In genomic region chr1:172451002-172451443, GRCh38 we compare ENCODE assay signal across 10 cellular contexts. TPM values are rescaled to one million over a fixed set of nuclear protein-coding genes. Genes with fewer than 3 reads are reported as not detected.
DNase-seq lines count a peak whose midpoint lies in the region; ATAC-seq, FAIRE-seq and TF ChIP-seq lines count a peak whose summit lies in the region.
"Had no signal": no experiment of that assay in that cellular context is flagged by ENCODE, and none has a peak within 500 bp of the region (broad histone marks: within the 10 kb centered on the region; RNA-seq: fewer than 3 reads in every experiment).

No MANE protein-coding gene starts in this region.

- H3K27me3 ChIP-seq in SU-DHL-6 (ENCODE audit: low read length) (no peaks in the 10 kb centered on the region), small intestine (ENCODE audit: control insufficient read depth in 2 of 2, insufficient read depth in 2 of 2, low read length in 2 of 2) (no peaks in the 10 kb centered on the region)
- H3K27me3 ChIP-seq: BLaER1 treated with 17β-estradiol and CSF1 and Interleukin-3, amounts not matched to agents 10 nM and 100 nM had no signal

- H3K27ac ChIP-seq in SU-DHL-6 (ENCODE audit: low read depth, low read length) (no peak overlapping the region), small intestine (ENCODE audit: low read depth in 1 of 2, low read length in 1 of 2) (peak overlapping the region; percentile 76 to 79)
- H3K27ac ChIP-seq: BLaER1 treated with 17β-estradiol and CSF1 and Interleukin-3, amounts not matched to agents 10 nM and 100 nM had no signal

- H3K9me2 ChIP-seq in SU-DHL-6 (replicated peaks; ENCODE audit: insufficient read depth, low read length): no peaks in the 10 kb centered on the region

- peaks cover 20% of the 10 kb centered on the region for H3K4me1 Mint-ChIP-seq in activated T-cell treated with anti-CD3 and anti-CD28 coated beads, Interleukin-2, amount 50 U/mL, for 4 hours (ENCODE audit: low read depth)
- H3K4me1 Mint-ChIP-seq in activated T-cell treated with anti-CD3 and anti-CD28 coated beads, Interleukin-2, amount 50 U/mL, for 24 hours (ENCODE audit: low read depth): peaks cover 29% of the 10 kb centered on the region

- H3K9me3 Mint-ChIP-seq in activated T-cell treated with anti-CD3 and anti-CD28 coated beads, Interleukin-2, amount 50 U/mL, for 4 hours: no peaks in the 10 kb centered on the region
- no peaks in the 10 kb centered on the region for H3K9me3 Mint-ChIP-seq in activated T-cell treated with anti-CD3 and anti-CD28 coated beads, Interleukin-2, amount 50 U/mL, for 24 hours
- H3K9me3 Mint-ChIP-seq: activated naive CD4-positive, alpha-beta T cell treated with anti-CD3 and anti-CD28 coated beads, Interleukin-2, amount 50 U/mL, for 24 hours had no signal

- peak overlapping the region; percentile 17 for H3K4me2 ChIP-seq in SU-DHL-6 (ENCODE audit: low read depth, low read length, poor library complexity, severe bottlenecking)
- H3K4me2 ChIP-seq: BLaER1 treated with 17β-estradiol and CSF1 and Interleukin-3, amounts not matched to agents 10 nM and 100 nM had no signal

- H3F3A ChIP-seq in SU-DHL-6 (ENCODE audit: insufficient read depth): no peaks in the 10 kb centered on the region

- peak overlapping the region; percentile 74 for H2AFZ ChIP-seq in SU-DHL-6 (ENCODE audit: low read depth, low read length, severe bottlenecking)

- H3K9ac ChIP-seq in SU-DHL-6 (ENCODE audit: low read length): 0 out of 2 replicates have a peak overlapping the region, but pooled peaks have one; percentile 7
- H3K9ac ChIP-seq: BLaER1 treated with 17β-estradiol and CSF1 and Interleukin-3, amounts not matched to agents 10 nM and 100 nM had no signal

- H3K27ac Mint-ChIP-seq in activated T-cell treated with anti-CD3 and anti-CD28 coated beads, Interleukin-2, amount 50 U/mL, for 24 hours: no peak overlapping the region
- H3K27ac Mint-ChIP-seq: activated naive CD4-positive, alpha-beta T cell treated with anti-CD3 and anti-CD28 coated beads, Interleukin-2, amount 50 U/mL, for 24 hours had no signal

- TF ChIP-seq CTCF in SU-DHL-6 (IDR thresholded peaks at IDR 0.05; ENCODE audit: insufficient read depth, low read length, poor library complexity, severe bottlenecking): no peak

- no peaks in the 10 kb centered on the region for H3K36me3 Mint-ChIP-seq in activated T-cell treated with anti-CD3 and anti-CD28 coated beads, Interleukin-2, amount 50 U/mL, for 4 hours (ENCODE audit: insufficient read depth)
- H3K36me3 Mint-ChIP-seq in activated T-cell treated with anti-CD3 and anti-CD28 coated beads, Interleukin-2, amount 50 U/mL, for 24 hours (ENCODE audit: low read depth): no peaks in the 10 kb centered on the region

- H3K9me3 ChIP-seq in SU-DHL-6 (ENCODE audit: insufficient read depth, low read length): no peaks in the 10 kb centered on the region
- H3K9me3 ChIP-seq in small intestine (ENCODE audit: control insufficient read depth, low read depth): no peaks in the 10 kb centered on the region
- H3K9me3 ChIP-seq: BLaER1 treated with 17β-estradiol and CSF1 and Interleukin-3, amounts not matched to agents 10 nM and 100 nM had no signal

- H3K4me1 ChIP-seq in small intestine (ENCODE audit: control insufficient read depth in 2 of 2, insufficient read depth in 1 of 2, low read depth in 1 of 2, low read length in 1 of 2): peaks cover 0 to 1% of the 10 kb centered on the region in 2 donors

- H4K20me1 ChIP-seq in SU-DHL-6 (ENCODE audit: low read depth, low read length): no peaks in the 10 kb centered on the region
- H4K20me1 ChIP-seq: BLaER1 treated with 17β-estradiol and CSF1 and Interleukin-3, amounts not matched to agents 10 nM and 100 nM had no signal

- DNase-seq in activated T-cell treated with anti-CD3 and anti-CD28 coated beads, Interleukin-2, amount 50 U/mL, for 4 hours: no peak
- DNase-seq in activated T-cell treated with anti-CD3 and anti-CD28 coated beads, Interleukin-2, amount 50 U/mL, for 24 hours: no peak
- DNase-seq in glomerular visceral epithelial cell (ENCODE audit: extremely low spot score) (peak; percentile 47), small intestine (peak; percentile 89), frontal cortex (ENCODE audit: low spot score in 2 of 2) (no peak), OCI-M2 (lab: John Stamatoyannopoulos, UW; ENCODE audit: unreplicated experiment) (no peak)

- FAIRE-seq in small intestine (lab: Jason Lieb, UNC): no peak
- no peak for FAIRE-seq in frontal cortex (lab: Jason Lieb, UNC)

- H3K4me3 Mint-ChIP-seq in activated T-cell treated with anti-CD3 and anti-CD28 coated beads, Interleukin-2, amount 50 U/mL, for 4 hours: no peak overlapping the region
- H3K4me3 Mint-ChIP-seq in activated T-cell treated with anti-CD3 and anti-CD28 coated beads, Interleukin-2, amount 50 U/mL, for 24 hours: no peak overlapping the region
- H3K4me3 Mint-ChIP-seq: activated naive CD4-positive, alpha-beta T cell treated with anti-CD3 and anti-CD28 coated beads, Interleukin-2, amount 50 U/mL, for 24 hours had no signal

- H3K36me3 ChIP-seq in SU-DHL-6 (ENCODE audit: low read length) (no peaks in the 10 kb centered on the region), small intestine (ENCODE audit: control insufficient read depth in 2 of 2, insufficient read depth in 2 of 2, low read length in 2 of 2) (no peaks in the 10 kb centered on the region)
- H3K36me3 ChIP-seq: BLaER1 treated with 17β-estradiol and CSF1 and Interleukin-3, amounts not matched to agents 10 nM and 100 nM had no signal

- no peaks in the 10 kb centered on the region for H3K79me2 ChIP-seq in SU-DHL-6 (ENCODE audit: insufficient read depth, low read length)

- 11 to 55% (median 18%) methylated on average over 2 of the region's 2 CpGs for WGBS in small intestine, 3 donors

- H3K4me3 ChIP-seq in SU-DHL-6 (ENCODE audit: insufficient read depth, low read length, poor library complexity, severe bottlenecking) (no peak overlapping the region), small intestine (ENCODE audit: low read depth in 1 of 2, low read length in 2 of 2) (no peak overlapping the region)
- H3K4me3 ChIP-seq: BLaER1 treated with 17β-estradiol and CSF1 and Interleukin-3, amounts not matched to agents 10 nM and 100 nM had no signal

- peak; percentile 73 to 76 for ATAC-seq in activated T-cell treated with anti-CD3 and anti-CD28 coated beads, Interleukin-2, amount 50 U/mL, for 4 hours
- no peak for ATAC-seq in HG03139 (IDR thresholded peaks at IDR 0.05; ENCODE audit: unreplicated experiment)

- H3K27me3 Mint-ChIP-seq in activated T-cell treated with anti-CD3 and anti-CD28 coated beads, Interleukin-2, amount 50 U/mL, for 4 hours (ENCODE audit: low read depth): no peaks in the 10 kb centered on the region
- no peaks in the 10 kb centered on the region for H3K27me3 Mint-ChIP-seq in activated T-cell treated with anti-CD3 and anti-CD28 coated beads, Interleukin-2, amount 50 U/mL, for 24 hours
- H3K27me3 Mint-ChIP-seq: activated naive CD4-positive, alpha-beta T cell treated with anti-CD3 and anti-CD28 coated beads, Interleukin-2, amount 50 U/mL, for 24 hours had no signal

RNA-seq across cellular contexts. Expression of gene PIGC, which starts 7.2 kb away (rescaled TPM):
- total RNA-seq in activated T-cell treated with anti-CD3 and anti-CD28 coated beads, Interleukin-2, amount 50 U/mL, for 4 hours: 10 to 100 TPM; 16.8 to 19.1 (median 17.8) TPM
- polyA plus RNA-seq in small intestine: 10 to 100 TPM; 19.0 to 24.6 (median 22.2) TPM
- total RNA-seq in frontal cortex: 28.1 TPM

RNA-seq across cellular contexts. Expression of gene C1orf105, which starts 30.5 kb away (rescaled TPM):
- not detected for total RNA-seq in activated T-cell treated with anti-CD3 and anti-CD28 coated beads, Interleukin-2, amount 50 U/mL, for 4 hours
- polyA plus RNA-seq in small intestine: 1 to 10 TPM in 1 of 3 donors, under 1 TPM in 1, not detected in 1; 0.10 to 1.1 TPM
- total RNA-seq in frontal cortex: not detected

Comparison
In these comparisons a context has a peak if more than half of its experiments do, and no peak if none do; other contexts are left out.
1. DNase-seq: peak in glomerular visceral epithelial cell (single experiment) and small intestine (single experiment); none in activated T-cell treated with anti-CD3 and anti-CD28 coated beads, Interleukin-2, amount 50 U/mL, for 4 hours (single experiment), activated T-cell treated with anti-CD3 and anti-CD28 coated beads, Interleukin-2, amount 50 U/mL, for 24 hours (single experiment), frontal cortex (0 of 2) and OCI-M2 (single experiment).